ENCODE assay signal across 16 cellular contexts in genomic region chr12:102631274-102631673, GRCh38.
DNase-seq lines count a peak whose midpoint lies in the region; ATAC-seq and TF ChIP-seq lines count a peak whose summit lies in the region.
"Had no signal": no experiment of that assay in that cellular context is flagged by ENCODE, and none has a peak within 500 bp of the region (broad histone marks: within the 10 kb centered on the region; RNA-seq: fewer than 3 reads in every experiment).

No MANE protein-coding gene starts in this region.

- no peak overlapping the region for H3K4me3 Mint-ChIP-seq in endodermal cell
- H3K4me3 Mint-ChIP-seq: activated naive CD8-positive, alpha-beta T cell treated with anti-CD3 and anti-CD28 coated beads for 36 hours; CD4-positive, alpha-beta memory T cell; stimulated activated naive CD8-positive, alpha-beta T cell treated with anti-CD3 and anti-CD28 coated beads, Interleukin-15, amount 100 ng/mL, for 72 hours had no signal

- H3K4me1 ChIP-seq in endodermal cell (ENCODE audit: control insufficient read depth, insufficient read depth, low read length) (no peaks in the 10 kb centered on the region), gastrocnemius medialis (no peaks in the 10 kb centered on the region)
- H3K4me1 ChIP-seq: colonic mucosa had no signal

- H3K27me3 ChIP-seq in endodermal cell (ENCODE audit: control insufficient read depth, insufficient read depth, low read length, poor library complexity, severe bottlenecking) (no peaks in the 10 kb centered on the region), gastrocnemius medialis (no peaks in the 10 kb centered on the region)
- H3K27me3 ChIP-seq: colonic mucosa had no signal

- in situ Hi-C loops in gastrocnemius medialis (cut with MboI; ENCODE audit: low sequenced_read_pairs in 4 of 4) = no loop called here

- DNase-seq in EH (ENCODE audit: low read depth) (peak; percentile 94), RKO (ENCODE audit: low spot score) (peak; percentile 14), fibroblast of mammary gland (ENCODE audit: low read depth) (peak; percentile 68), renal cortical epithelial cell (ENCODE audit: low read depth) (peak; percentile 62), endodermal cell (no peak), activated T-cell treated with anti-CD3 and anti-CD28 coated beads for 4 hours (no peak), gastrocnemius medialis (no peak)
- DNase-seq: activated CD4-positive, CD25-positive, alpha-beta regulatory T cell; activated CD8-positive, alpha-beta memory T cell treated with anti-CD3 and anti-CD28 coated beads, Interleukin-2, amount 50 U/mL, for 4 hours; activated naive CD8-positive, alpha-beta T cell treated with anti-CD3 and anti-CD28 coated beads for 36 hours; CD4-positive, alpha-beta memory T cell; colonic mucosa; MM.1S; NCI-H2107; stimulated activated naive CD8-positive, alpha-beta T cell treated with anti-CD3 and anti-CD28 coated beads, Interleukin-15, amount 100 ng/mL, for 72 hours had no signal

- no peak overlapping the region for H3K9ac ChIP-seq in endodermal cell (ENCODE audit: extremely low read depth, low read length, poor library complexity, severe bottlenecking)

- TF ChIP-seq CTCF in fibroblast of mammary gland (conservative IDR thresholded peaks at IDR 0.05; ENCODE audit: control insufficient read depth, insufficient read depth, low read depth, low read length) (no peak), endodermal cell (conservative IDR thresholded peaks at IDR 0.05) (no peak), gastrocnemius medialis (IDR thresholded peaks at IDR 0.05 in 4 of 5, conservative IDR thresholded peaks at IDR 0.05 in 1 of 5) (no peak)

- no peak overlapping the region for H3K4me3 ChIP-seq in fibroblast of mammary gland (ENCODE audit: control insufficient read depth, low read depth, low read length)
- H3K4me3 ChIP-seq in endodermal cell (ENCODE audit: low read length) = no peak overlapping the region
- no peak overlapping the region for H3K4me3 ChIP-seq in gastrocnemius medialis
- H3K4me3 ChIP-seq: colonic mucosa had no signal

- H3K36me3 Mint-ChIP-seq in endodermal cell (ENCODE audit: low read depth) = no peaks in the 10 kb centered on the region
- H3K36me3 Mint-ChIP-seq: activated naive CD8-positive, alpha-beta T cell treated with anti-CD3 and anti-CD28 coated beads for 36 hours had no signal

- ATAC-seq in GM18520 (IDR thresholded peaks at IDR 0.05; ENCODE audit: unreplicated experiment) (no peak), gastrocnemius medialis (no peak)
- ATAC-seq: stimulated activated naive CD8-positive, alpha-beta T cell treated with anti-CD3 and anti-CD28 coated beads, Interleukin-15, amount 100 ng/mL, for 72 hours had no signal

- no peaks in the 10 kb centered on the region for H3K4me1 Mint-ChIP-seq in endodermal cell
- H3K4me1 Mint-ChIP-seq: activated naive CD8-positive, alpha-beta T cell treated with anti-CD3 and anti-CD28 coated beads for 36 hours; CD4-positive, alpha-beta memory T cell; stimulated activated naive CD8-positive, alpha-beta T cell treated with anti-CD3 and anti-CD28 coated beads, Interleukin-15, amount 100 ng/mL, for 72 hours had no signal

- peaks cover 10% of the 10 kb centered on the region for H3K9me3 ChIP-seq in endodermal cell (ENCODE audit: control insufficient read depth, low read length)
- no peaks in the 10 kb centered on the region for H3K9me3 ChIP-seq in gastrocnemius medialis

- no peaks in the 10 kb centered on the region for H3K27me3 Mint-ChIP-seq in endodermal cell (ENCODE audit: insufficient read depth)
- H3K27me3 Mint-ChIP-seq: activated naive CD8-positive, alpha-beta T cell treated with anti-CD3 and anti-CD28 coated beads for 36 hours; CD4-positive, alpha-beta memory T cell; stimulated activated naive CD8-positive, alpha-beta T cell treated with anti-CD3 and anti-CD28 coated beads, Interleukin-15, amount 100 ng/mL, for 72 hours had no signal

- H3K27ac ChIP-seq in endodermal cell (ENCODE audit: low read depth, low read length) (no peak overlapping the region), gastrocnemius medialis (no peak overlapping the region)
- H3K27ac ChIP-seq: colonic mucosa had no signal

- H3K27ac Mint-ChIP-seq in endodermal cell = no peak overlapping the region
- H3K27ac Mint-ChIP-seq: activated naive CD8-positive, alpha-beta T cell treated with anti-CD3 and anti-CD28 coated beads for 36 hours; CD4-positive, alpha-beta memory T cell; stimulated activated naive CD8-positive, alpha-beta T cell treated with anti-CD3 and anti-CD28 coated beads, Interleukin-15, amount 100 ng/mL, for 72 hours had no signal

- no peak for TF ChIP-seq POLR2A in gastrocnemius medialis (IDR thresholded peaks at IDR 0.05)

- H3K9me3 Mint-ChIP-seq in endodermal cell = peaks cover 14% of the 10 kb centered on the region

- WGBS in endodermal cell (ENCODE audit: insufficient coverage in 1 of 2, insufficient read length in 1 of 2), 2 experiments = 84 to 100% methylated on average over 1 to 2 of the region's 2 CpGs

- H3K36me3 ChIP-seq in endodermal cell (ENCODE audit: control insufficient read depth, insufficient read depth, low read length) (no peaks in the 10 kb centered on the region), gastrocnemius medialis (no peaks in the 10 kb centered on the region)
- H3K36me3 ChIP-seq: colonic mucosa had no signal

- intact Hi-C loops in gastrocnemius medialis (cut with DNase I; ENCODE audit: low total_unique reads) = no loop called here

Comparison
In these comparisons a context has a peak if more than half of its experiments do, and no peak if none do; other contexts are left out.
1. DNase-seq: peak in EH (single experiment), RKO (single experiment), fibroblast of mammary gland (single experiment) and renal cortical epithelial cell (single experiment); none in endodermal cell (single experiment), activated T-cell treated with anti-CD3 and anti-CD28 coated beads for 4 hours (single experiment) and gastrocnemius medialis (0 of 2).